ENCODE assay signal across 13 cellular contexts in genomic region chr19:56106397-56106849, GRCh38. TPM values are rescaled to one million over a fixed set of nuclear protein-coding genes. Genes with fewer than 3 reads are reported as not detected.
DNase-seq lines count a peak whose midpoint lies in the region; ATAC-seq and TF ChIP-seq lines count a peak whose summit lies in the region.
"Had no signal": no experiment of that assay in that cellular context is flagged by ENCODE, and none has a peak within 500 bp of the region (broad histone marks: within the 10 kb centered on the region; RNA-seq: fewer than 3 reads in every experiment).

No MANE protein-coding gene starts in this region.

- peaks cover 19 to 62% (median 47%) of the 10 kb centered on the region in 4 donors for H3K4me1 Mint-ChIP-seq in naive thymus-derived CD8-positive, alpha-beta T cell
- H3K4me1 Mint-ChIP-seq in type B pancreatic cell (ENCODE audit: unreplicated experiment), result peaks cover 17% of the 10 kb centered on the region

- H3K27me3 Mint-ChIP-seq in naive thymus-derived CD8-positive, alpha-beta T cell, result no peaks in the 10 kb centered on the region
- H3K27me3 Mint-ChIP-seq in type B pancreatic cell, result no peaks in the 10 kb centered on the region

- no peaks in the 10 kb centered on the region for H3K36me3 ChIP-seq in colonic mucosa

- DNase-seq in activated naive CD4-positive, alpha-beta T cell treated with anti-CD3 and anti-CD28 coated beads, Interleukin-2, amount 50 U/mL, for 72 hours (ENCODE audit: low spot score in 2 of 2), result no peak
- DNase-seq in activated naive CD4-positive, alpha-beta T cell treated with Interleukin-2 at 50 U/mL for 16 hours, result no peak
- peak; percentile 80 for DNase-seq in colonic mucosa
- no peak for DNase-seq in naive thymus-derived CD8-positive, alpha-beta T cell
- no peak for DNase-seq in type B pancreatic cell (ENCODE audit: extremely low spot score, unreplicated experiment)
- no peak for DNase-seq in effector CD4-positive, alpha-beta T cell
- DNase-seq in activated CD8-positive, alpha-beta memory T cell treated with anti-CD3 and anti-CD28 coated beads for 24 hours, result no peak
- no peak for DNase-seq in occipital lobe (lab: John Stamatoyannopoulos, UW)
- DNase-seq: activated CD4-positive, alpha-beta T cell treated with anti-CD3 and anti-CD28 coated beads for 4 hours; activated effector memory CD4-positive, alpha-beta T cell treated with Interleukin-2 at 50 U/mL for 16 hours; DMS 273 treated with DMSO at 0.1 percent for 48 hours; NCI-H1436; NCI-H510A treated with DMSO at 0.1 percent for 48 hours had no signal

- peaks cover 37% of the 10 kb centered on the region for H3K4me1 ChIP-seq in colonic mucosa

- H3K9me3 Mint-ChIP-seq in activated naive CD4-positive, alpha-beta T cell treated with anti-CD3 and anti-CD28 coated beads, Interleukin-2, amount 50 U/mL, for 72 hours, result no peaks in the 10 kb centered on the region
- no peaks in the 10 kb centered on the region for H3K9me3 Mint-ChIP-seq in naive thymus-derived CD8-positive, alpha-beta T cell
- no peaks in the 10 kb centered on the region for H3K9me3 Mint-ChIP-seq in type B pancreatic cell

- no peaks in the 10 kb centered on the region for H3K9me3 ChIP-seq in colonic mucosa

- peak overlapping the region; percentile 31 to 85 for H3K9ac ChIP-seq in colonic mucosa (ENCODE audit: low read depth in 2 of 2, low read length in 2 of 2)

- H3K4me3 ChIP-seq in colonic mucosa, result no peak overlapping the region

- TF ChIP-seq CTCF in colonic mucosa (IDR thresholded peaks at IDR 0.05), result no peak
- no peak for TF ChIP-seq CTCF in type B pancreatic cell (conservative IDR thresholded peaks at IDR 0.05)

- H3K4me3 Mint-ChIP-seq in naive thymus-derived CD8-positive, alpha-beta T cell, result peak overlapping the region in 6 of 10 donors; percentile 50 to 86 (median 58)
- H3K4me3 Mint-ChIP-seq in type B pancreatic cell, result no peak overlapping the region

- peaks cover 0 to 5% of the 10 kb centered on the region in 2 donors for H3K36me3 Mint-ChIP-seq in activated naive CD4-positive, alpha-beta T cell treated with anti-CD3 and anti-CD28 coated beads, Interleukin-2, amount 50 U/mL, for 72 hours
- peaks cover 0 to 14% (median 2%) of the 10 kb centered on the region in 3 donors for H3K36me3 Mint-ChIP-seq in naive thymus-derived CD8-positive, alpha-beta T cell
- peaks cover 2% of the 10 kb centered on the region for H3K36me3 Mint-ChIP-seq in type B pancreatic cell

- no peaks in the 10 kb centered on the region for H3K27me3 ChIP-seq in colonic mucosa

- no peak for ATAC-seq in activated naive CD4-positive, alpha-beta T cell treated with anti-CD3 and anti-CD28 coated beads, Interleukin-2, amount 50 U/mL, for 72 hours
- no peak for ATAC-seq in naive thymus-derived CD8-positive, alpha-beta T cell

- peak overlapping the region; percentile 65 to 67 for H3K27ac Mint-ChIP-seq in activated naive CD4-positive, alpha-beta T cell treated with anti-CD3 and anti-CD28 coated beads, Interleukin-2, amount 50 U/mL, for 72 hours
- peak overlapping the region in 8 of 10 donors; percentile 22 to 92 (median 66) for H3K27ac Mint-ChIP-seq in naive thymus-derived CD8-positive, alpha-beta T cell
- H3K27ac Mint-ChIP-seq in type B pancreatic cell, result peak overlapping the region; percentile 70

- H3K27ac ChIP-seq in colonic mucosa, result peak overlapping the region; percentile 75

- POLR2A ChIA-PET in naive thymus-derived CD8-positive, alpha-beta T cell (lab: Charles Lee), result interaction anchor here (0.6 kb wide), 1 partner anchor 90 kb away, joined by 5 read pairs; no protein-coding TSS in a partner anchor

- intact Hi-C loops in colonic mucosa (cut with DNase I), result loop anchor here (5.0 kb wide), 1 partner anchor 36 kb away; the partner anchor contains the start of gene ZNF444

RNA-seq across cellular contexts. Expression of gene ZNF787, which starts 14.7 kb away (rescaled TPM):
- 10 to 100 TPM; 32.2 to 32.5 TPM for total RNA-seq in activated naive CD4-positive, alpha-beta T cell treated with anti-CD3 and anti-CD28 coated beads, Interleukin-2, amount 50 U/mL, for 72 hours
- total RNA-seq in colonic mucosa (10 to 100 TPM; 52.1 to 69.2 TPM), type B pancreatic cell (ENCODE audit: low replicate concordance) (30.2 and 34.0 TPM in 2 replicates), occipital lobe (14.3 TPM)
- total RNA-seq in naive thymus-derived CD8-positive, alpha-beta T cell, result 10 to 100 TPM; 29.3 to 29.4 TPM
- polyA plus RNA-seq in naive thymus-derived CD8-positive, alpha-beta T cell, result 1 to 10 TPM in 2 of 3 donors, under 1 TPM in 1; 0.49 to 1.9 (median 1.2) TPM

RNA-seq across cellular contexts. Expression of gene ZNF444, which starts 34.7 kb away (rescaled TPM):
- total RNA-seq in activated naive CD4-positive, alpha-beta T cell treated with anti-CD3 and anti-CD28 coated beads, Interleukin-2, amount 50 U/mL, for 72 hours, result 10 to 100 TPM; 25.9 to 37.3 TPM
- total RNA-seq in colonic mucosa, result 10 to 100 TPM; 20.5 to 50.9 TPM
- total RNA-seq in naive thymus-derived CD8-positive, alpha-beta T cell, result 10 to 100 TPM; 42.2 to 49.4 TPM
- polyA plus RNA-seq in naive thymus-derived CD8-positive, alpha-beta T cell, result 10 to 100 TPM; 12.9 to 26.9 (median 19.2) TPM
- 37.4 and 40.7 TPM in 2 replicates for total RNA-seq in type B pancreatic cell (ENCODE audit: low replicate concordance)
- 11.1 TPM for total RNA-seq in occipital lobe
